ENCODE assay signal across 8 cellular contexts in the genomic region with DNA sequence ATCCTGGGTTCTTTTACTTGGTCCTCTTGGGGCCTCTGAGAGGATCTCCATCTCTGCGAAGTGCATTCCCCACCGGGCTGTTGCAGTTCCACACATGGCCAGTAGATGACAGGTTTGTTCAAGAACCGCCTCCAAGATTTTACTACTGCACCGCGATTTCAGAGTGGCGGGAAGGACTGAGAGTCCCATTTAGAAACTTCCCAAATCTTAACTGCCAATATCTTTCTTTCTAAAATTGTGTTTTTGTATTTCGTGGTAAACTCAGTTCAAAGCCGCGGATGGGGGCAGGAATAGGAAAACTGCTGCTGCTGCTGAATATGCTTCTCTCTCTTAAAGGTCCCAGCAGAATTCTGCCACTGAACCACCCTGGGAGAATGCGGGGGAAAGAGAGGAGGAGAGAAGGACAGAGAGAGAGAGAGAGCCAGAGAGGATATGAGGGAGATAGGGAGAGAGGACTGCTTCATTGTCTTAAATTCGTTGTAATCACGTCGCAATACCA. TPM values are rescaled to one million over a fixed set of nuclear protein-coding genes. Genes with fewer than 3 reads are reported as not detected.
DNase-seq lines count a peak whose midpoint lies in the region; ATAC-seq lines count a peak whose summit lies in the region.

No MANE protein-coding gene starts in this region.

- peak; percentile 77 for DNase-seq in AG20443 (ENCODE audit: low spot score)
- DNase-seq in H4 (ENCODE audit: low spot score) = peak; percentile 67
- DNase-seq in NCI-H82 (lab: John Stamatoyannopoulos, UW) = peak; percentile 85
- DNase-seq in activated CD4-positive, alpha-beta memory T cell treated with anti-CD3 and anti-CD28 coated beads, Interleukin-2, amount 10 ng/mL, durations not matched to agents 7 days and 5 days = peak; percentile 79
- peak; percentile 69 for DNase-seq in effector CD8-positive, alpha-beta T cell (lab: John Stamatoyannopoulos, UW)
- peak; percentile 87 for DNase-seq in medulla oblongata (ENCODE audit: extremely low spot score)
- peak; percentile 35 to 54 for DNase-seq in stimulated activated CD8-positive, alpha-beta memory T cell treated with anti-CD3 and anti-CD28 coated beads, Interleukin-15, amount 100 ng/mL, for 48 hours (ENCODE audit: low read depth in 2 of 2)

- no peak overlapping the region for H3K4me3 Mint-ChIP-seq in activated CD4-positive, alpha-beta memory T cell treated with anti-CD3 and anti-CD28 coated beads, Interleukin-2, amount 10 ng/mL, durations not matched to agents 7 days and 5 days

- no peaks in the 10 kb centered on the region for H3K36me3 Mint-ChIP-seq in activated CD4-positive, alpha-beta memory T cell treated with anti-CD3 and anti-CD28 coated beads, Interleukin-2, amount 10 ng/mL, durations not matched to agents 7 days and 5 days (ENCODE audit: low read depth)

- ATAC-seq in HG03571 (IDR thresholded peaks at IDR 0.05; ENCODE audit: unreplicated experiment) = no peak

- H3K9me3 Mint-ChIP-seq in activated CD4-positive, alpha-beta memory T cell treated with anti-CD3 and anti-CD28 coated beads, Interleukin-2, amount 10 ng/mL, durations not matched to agents 7 days and 5 days = no peaks in the 10 kb centered on the region

- no peak overlapping the region for H3K27ac Mint-ChIP-seq in activated CD4-positive, alpha-beta memory T cell treated with anti-CD3 and anti-CD28 coated beads, Interleukin-2, amount 10 ng/mL, durations not matched to agents 7 days and 5 days

- POLR2A ChIA-PET in activated CD4-positive, alpha-beta memory T cell treated with anti-CD3 and anti-CD28 coated beads, Interleukin-2, amount 10 ng/mL, durations not matched to agents 7 days and 5 days (lab: Charles Lee) = no interaction called here

- peaks cover 68% of the 10 kb centered on the region for H3K27me3 Mint-ChIP-seq in activated CD4-positive, alpha-beta memory T cell treated with anti-CD3 and anti-CD28 coated beads, Interleukin-2, amount 10 ng/mL, durations not matched to agents 7 days and 5 days

- CTCF ChIA-PET in activated CD4-positive, alpha-beta memory T cell treated with anti-CD3 and anti-CD28 coated beads, Interleukin-2, amount 10 ng/mL, durations not matched to agents 7 days and 5 days (lab: Charles Lee) = interaction anchor here (0.6 to 12.3 kb wide), 9 partner anchors 9 to 612 kb away, joined by 3 to 113 read pairs (median 7); no protein-coding TSS in a partner anchor

- H3K4me1 Mint-ChIP-seq in activated CD4-positive, alpha-beta memory T cell treated with anti-CD3 and anti-CD28 coated beads, Interleukin-2, amount 10 ng/mL, durations not matched to agents 7 days and 5 days = peaks cover 11% of the 10 kb centered on the region

RNA-seq across cellular contexts. Expression of gene BTNL2, which starts 8.6 kb away (rescaled TPM):
- not detected in 2 replicates for total RNA-seq in H4 (2014; rRNA removed; shearing (Covaris generic))
- total RNA-seq in activated CD4-positive, alpha-beta memory T cell treated with anti-CD3 and anti-CD28 coated beads, Interleukin-2, amount 10 ng/mL, durations not matched to agents 7 days and 5 days = not detected

RNA-seq across cellular contexts. Expression of gene HLA-DRA, which starts 24.1 kb away (rescaled TPM):
- total RNA-seq in H4 (2014; rRNA removed; shearing (Covaris generic)) = 0.53 and 3.3 TPM in 2 replicates
- 100 to 1,000 TPM; 203 to 204 TPM for total RNA-seq in activated CD4-positive, alpha-beta memory T cell treated with anti-CD3 and anti-CD28 coated beads, Interleukin-2, amount 10 ng/mL, durations not matched to agents 7 days and 5 days

RNA-seq across cellular contexts. Expression of gene TSBP1, which starts 43.9 kb away (rescaled TPM):
- not detected in 2 replicates for total RNA-seq in H4 (2014; rRNA removed; shearing (Covaris generic))
- not detected for total RNA-seq in activated CD4-positive, alpha-beta memory T cell treated with anti-CD3 and anti-CD28 coated beads, Interleukin-2, amount 10 ng/mL, durations not matched to agents 7 days and 5 days

Comparison
In these comparisons a context has a peak if more than half of its experiments do, and no peak if none do; other contexts are left out.
1. RNA of gene HLA-DRA, which starts 24.1 kb away (total RNA-seq): 203 to 204 TPM in activated CD4-positive, alpha-beta memory T cell treated with anti-CD3 and anti-CD28 coated beads, Interleukin-2, amount 10 ng/mL, durations not matched to agents 7 days and 5 days; 0.53 to 3.3 TPM in H4; every median in the first group is over 10 times any median in the second.
2. Peak in every context shown above with its lines, with median percentiles within 50 percentile points of each other: DNase-seq.